In the genomic region with DNA sequence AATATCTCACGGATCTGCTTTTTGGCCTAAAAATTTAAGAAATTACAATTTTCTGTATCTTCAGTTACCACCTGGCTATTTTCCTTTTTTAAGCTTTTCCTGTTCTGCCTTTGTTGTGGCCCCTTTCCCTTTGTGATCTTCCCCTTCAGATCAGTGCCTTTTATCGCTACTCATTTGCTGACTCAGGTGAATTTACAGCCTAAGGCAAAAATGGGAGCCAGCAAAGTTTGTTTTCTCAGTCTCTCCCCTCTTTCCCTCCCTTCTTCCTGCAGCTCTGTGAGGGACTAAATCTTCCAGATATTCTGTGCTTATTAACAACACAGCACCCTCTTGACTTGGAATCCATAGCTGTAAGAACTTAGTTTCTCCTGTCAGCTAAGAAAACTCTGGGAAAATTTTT, we compare ENCODE assay signal across 1 cellular context.
TF ChIP-seq lines count a peak whose summit lies in the region.

No MANE protein-coding gene starts in this region.

TF ChIP-seq in K562, 482 proteins besides CTCF, POLR2A, EP300 and RAD21:
- no peak for TF ChIP-seq MIER1 (IDR thresholded peaks at IDR 0.05; ENCODE audit: low read depth)
- no peak for TF ChIP-seq NFXL1 (CRISPR knock-in tag; IDR thresholded peaks at IDR 0.05)
- no peak for TF ChIP-seq RBM17 (IDR thresholded peaks at IDR 0.05; ENCODE audit: borderline replicate concordance, low read depth, low read length)
- peak; percentile 99 for TF ChIP-seq MAFF (IDR thresholded peaks at IDR 0.05; ENCODE audit: low read length)
- TF ChIP-seq ZNF696 (CRISPR knock-in tag; conservative IDR thresholded peaks at IDR 0.05), result no peak
- TF ChIP-seq, protein P1, sequence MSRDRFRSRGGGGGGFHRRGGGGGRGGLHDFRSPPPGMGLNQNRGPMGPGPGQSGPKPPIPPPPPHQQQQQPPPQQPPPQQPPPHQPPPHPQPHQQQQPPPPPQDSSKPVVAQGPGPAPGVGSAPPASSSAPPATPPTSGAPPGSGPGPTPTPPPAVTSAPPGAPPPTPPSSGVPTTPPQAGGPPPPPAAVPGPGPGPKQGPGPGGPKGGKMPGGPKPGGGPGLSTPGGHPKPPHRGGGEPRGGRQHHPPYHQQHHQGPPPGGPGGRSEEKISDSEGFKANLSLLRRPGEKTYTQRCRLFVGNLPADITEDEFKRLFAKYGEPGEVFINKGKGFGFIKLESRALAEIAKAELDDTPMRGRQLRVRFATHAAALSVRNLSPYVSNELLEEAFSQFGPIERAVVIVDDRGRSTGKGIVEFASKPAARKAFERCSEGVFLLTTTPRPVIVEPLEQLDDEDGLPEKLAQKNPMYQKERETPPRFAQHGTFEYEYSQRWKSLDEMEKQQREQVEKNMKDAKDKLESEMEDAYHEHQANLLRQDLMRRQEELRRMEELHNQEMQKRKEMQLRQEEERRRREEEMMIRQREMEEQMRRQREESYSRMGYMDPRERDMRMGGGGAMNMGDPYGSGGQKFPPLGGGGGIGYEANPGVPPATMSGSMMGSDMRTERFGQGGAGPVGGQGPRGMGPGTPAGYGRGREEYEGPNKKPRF (IDR thresholded peaks at IDR 0.05; ENCODE audit: low read depth, low read length), result no peak
- TF ChIP-seq HNRNPUL1 (IDR thresholded peaks at IDR 0.05; ENCODE audit: low read length), result no peak
- TF ChIP-seq, protein P2, sequence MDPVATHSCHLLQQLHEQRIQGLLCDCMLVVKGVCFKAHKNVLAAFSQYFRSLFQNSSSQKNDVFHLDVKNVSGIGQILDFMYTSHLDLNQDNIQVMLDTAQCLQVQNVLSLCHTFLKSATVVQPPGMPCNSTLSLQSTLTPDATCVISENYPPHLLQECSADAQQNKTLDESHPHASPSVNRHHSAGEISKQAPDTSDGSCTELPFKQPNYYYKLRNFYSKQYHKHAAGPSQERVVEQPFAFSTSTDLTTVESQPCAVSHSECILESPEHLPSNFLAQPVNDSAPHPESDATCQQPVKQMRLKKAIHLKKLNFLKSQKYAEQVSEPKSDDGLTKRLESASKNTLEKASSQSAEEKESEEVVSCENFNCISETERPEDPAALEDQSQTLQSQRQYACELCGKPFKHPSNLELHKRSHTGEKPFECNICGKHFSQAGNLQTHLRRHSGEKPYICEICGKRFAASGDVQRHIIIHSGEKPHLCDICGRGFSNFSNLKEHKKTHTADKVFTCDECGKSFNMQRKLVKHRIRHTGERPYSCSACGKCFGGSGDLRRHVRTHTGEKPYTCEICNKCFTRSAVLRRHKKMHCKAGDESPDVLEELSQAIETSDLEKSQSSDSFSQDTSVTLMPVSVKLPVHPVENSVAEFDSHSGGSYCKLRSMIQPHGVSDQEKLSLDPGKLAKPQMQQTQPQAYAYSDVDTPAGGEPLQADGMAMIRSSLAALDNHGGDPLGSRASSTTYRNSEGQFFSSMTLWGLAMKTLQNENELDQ (CRISPR knock-in tag; IDR thresholded peaks at IDR 0.05; ENCODE audit: borderline replicate concordance), result no peak
- peak; percentile 99 for TF ChIP-seq ZNF316 (IDR thresholded peaks at IDR 0.05)
- peak; percentile 99 for TF ChIP-seq C11orf30 (IDR thresholded peaks at IDR 0.05; ENCODE audit: low read depth)
- no peak for TF ChIP-seq CBX3 (IDR thresholded peaks at IDR 0.05; ENCODE audit: borderline replicate concordance in 1 of 2, low read length in 2 of 2)
- TF ChIP-seq NR2C1 (IDR thresholded peaks at IDR 0.05), result no peak
- no peak for TF ChIP-seq NR2C1 (tag; IDR thresholded peaks at IDR 0.05)
- TF ChIP-seq, protein P3, sequence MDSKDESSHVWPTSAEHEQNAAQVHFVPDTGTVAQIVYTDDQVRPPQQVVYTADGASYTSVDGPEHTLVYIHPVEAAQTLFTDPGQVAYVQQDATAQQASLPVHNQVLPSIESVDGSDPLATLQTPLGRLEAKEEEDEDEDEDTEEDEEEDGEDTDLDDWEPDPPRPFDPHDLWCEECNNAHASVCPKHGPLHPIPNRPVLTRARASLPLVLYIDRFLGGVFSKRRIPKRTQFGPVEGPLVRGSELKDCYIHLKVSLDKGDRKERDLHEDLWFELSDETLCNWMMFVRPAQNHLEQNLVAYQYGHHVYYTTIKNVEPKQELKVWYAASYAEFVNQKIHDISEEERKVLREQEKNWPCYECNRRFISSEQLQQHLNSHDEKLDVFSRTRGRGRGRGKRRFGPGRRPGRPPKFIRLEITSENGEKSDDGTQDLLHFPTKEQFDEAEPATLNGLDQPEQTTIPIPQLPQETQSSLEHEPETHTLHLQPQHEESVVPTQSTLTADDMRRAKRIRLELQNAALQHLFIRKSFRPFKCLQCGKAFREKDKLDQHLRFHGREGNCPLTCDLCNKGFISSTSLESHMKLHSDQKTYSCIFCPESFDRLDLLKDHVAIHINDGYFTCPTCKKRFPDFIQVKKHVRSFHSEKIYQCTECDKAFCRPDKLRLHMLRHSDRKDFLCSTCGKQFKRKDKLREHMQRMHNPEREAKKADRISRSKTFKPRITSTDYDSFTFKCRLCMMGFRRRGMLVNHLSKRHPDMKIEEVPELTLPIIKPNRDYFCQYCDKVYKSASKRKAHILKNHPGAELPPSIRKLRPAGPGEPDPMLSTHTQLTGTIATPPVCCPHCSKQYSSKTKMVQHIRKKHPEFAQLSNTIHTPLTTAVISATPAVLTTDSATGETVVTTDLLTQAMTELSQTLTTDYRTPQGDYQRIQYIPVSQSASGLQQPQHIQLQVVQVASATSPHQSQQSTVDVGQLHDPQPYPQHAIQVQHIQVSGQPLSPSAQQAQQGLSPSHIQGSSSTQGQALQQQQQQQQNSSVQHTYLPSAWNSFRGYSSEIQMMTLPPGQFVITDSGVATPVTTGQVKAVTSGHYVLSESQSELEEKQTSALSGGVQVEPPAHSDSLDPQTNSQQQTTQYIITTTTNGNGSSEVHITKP (IDR thresholded peaks at IDR 0.05; ENCODE audit: partially characterized antibody), result no peak
- peak; percentile 99 for TF ChIP-seq MAFK (IDR thresholded peaks at IDR 0.05; ENCODE audit: low read length)
- no peak for TF ChIP-seq ZNF354B (CRISPR knock-in tag; IDR thresholded peaks at IDR 0.05)
- no peak for TF ChIP-seq CEBPG (CRISPR knock-in tag; IDR thresholded peaks at IDR 0.05)
- 0 out of 4 replicates have a peak, but pooled peaks of 1 of the 2 experiments have one; percentile 1 for TF ChIP-seq CEBPG (tag; conservative IDR thresholded peaks at IDR 0.05 in 1 of 2, IDR thresholded peaks at IDR 0.05 in 1 of 2)
- TF ChIP-seq RFX5 (IDR thresholded peaks at IDR 0.05; ENCODE audit: low read depth, low read length), result no peak
- peak; percentile 36; the same call in 1 of the 2 replicates for TF ChIP-seq NFE2 (IDR thresholded peaks at IDR 0.05; ENCODE audit: low read depth)
- peak; percentile 27; the same call in 1 of the 2 replicates for TF ChIP-seq ARID1B (IDR thresholded peaks at IDR 0.05)
- peak; percentile 99 for TF ChIP-seq MAFG (tag; conservative IDR thresholded peaks at IDR 0.05)
- no peak for TF ChIP-seq ZBTB8A (IDR thresholded peaks at IDR 0.05; ENCODE audit: partially characterized antibody)
- no peak for TF ChIP-seq TCF7 (IDR thresholded peaks at IDR 0.05; ENCODE audit: borderline replicate concordance)
- TF ChIP-seq KLF1 (tag; IDR thresholded peaks at IDR 0.05), result no peak
TF ChIP-seq in K562: peak in this region for 8.
